In the genomic region with DNA sequence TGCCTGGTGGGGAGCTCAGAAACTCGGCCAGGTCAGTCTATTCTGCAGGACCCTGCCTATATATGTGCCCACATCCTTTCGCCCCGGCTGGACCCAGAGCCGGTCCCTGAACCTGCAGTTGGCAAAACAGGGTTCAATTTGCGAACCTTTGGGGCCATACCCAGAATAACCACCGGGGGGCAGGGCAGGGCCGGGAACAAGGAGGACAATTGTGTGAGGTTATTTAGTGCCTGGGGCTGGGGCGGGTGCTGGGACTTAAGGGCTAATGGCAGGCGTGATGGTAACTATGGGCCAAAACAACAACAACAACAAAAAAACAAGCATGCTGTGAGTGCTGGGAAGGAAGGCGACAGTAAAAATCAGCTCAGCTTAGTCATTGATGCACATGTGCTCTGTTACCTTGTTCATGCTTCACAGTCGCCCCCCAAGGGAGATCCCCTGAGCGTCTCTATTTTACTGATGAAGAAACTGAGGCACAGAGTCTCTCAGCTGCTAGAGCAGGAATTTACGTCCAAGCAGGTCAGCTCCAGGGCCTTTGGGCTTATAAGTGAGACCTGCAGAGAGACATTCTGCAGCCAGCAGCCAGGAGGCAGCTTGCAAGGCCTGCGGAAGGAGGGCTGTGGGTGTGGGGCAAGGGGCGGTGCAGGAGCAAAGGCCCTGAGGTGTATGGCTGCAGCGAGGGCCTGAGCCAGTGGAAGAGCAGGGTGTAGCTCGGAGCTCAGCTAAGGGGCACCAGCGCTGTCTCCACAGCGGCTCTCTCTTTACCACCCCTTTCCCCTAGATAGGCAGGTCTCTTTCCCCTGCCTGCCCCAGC, we compare ENCODE assay signal across 8 cellular contexts.
DNase-seq lines count a peak whose midpoint lies in the region; ATAC-seq and TF ChIP-seq lines count a peak whose summit lies in the region.

No MANE protein-coding gene starts in this region.

- no peak overlapping the region for H2AK9ac ChIP-seq in IMR-90 (replicated peaks; ENCODE audit: low read depth, low read length, poor library complexity)

- dilution Hi-C loops in IMR-90 (cut with HindIII; ENCODE audit: low sequenced_read_pairs, unreplicated experiment): no loop called here

- H3K9ac ChIP-seq in IMR-90 (ENCODE audit: low read depth, low read length): no peak overlapping the region

- H3K4ac ChIP-seq in IMR-90 (ENCODE audit: low read depth, low read length): no peak overlapping the region

- H3K9me3 Mint-ChIP-seq in activated naive CD8-positive, alpha-beta T cell treated with anti-CD3 and anti-CD28 coated beads, Interleukin-2, amount 10 ng/mL, durations not matched to agents 7 days and 5 days: peaks cover 3% of the 10 kb centered on the region

- H2BK120ac ChIP-seq in IMR-90 (ENCODE audit: low read depth, low read length): no peak overlapping the region

- ATAC-seq in IMR-90 (ENCODE audit: low read depth) (peak; percentile 88), left ventricle myocardium superior (peak; percentile 67)
- peak; percentile 60 for ATAC-seq in activated naive CD8-positive, alpha-beta T cell treated with anti-CD3 and anti-CD28 coated beads, Interleukin-2, amount 10 ng/mL, durations not matched to agents 7 days and 5 days (ENCODE audit: low read depth)

- POLR2A ChIA-PET in IMR-90 (lab: Charles Lee; ENCODE audit: unreplicated experiment): no interaction called here
- POLR2A ChIA-PET in activated naive CD8-positive, alpha-beta T cell treated with anti-CD3 and anti-CD28 coated beads, Interleukin-2, amount 10 ng/mL, durations not matched to agents 7 days and 5 days (lab: Charles Lee): interaction anchor here (1.0 kb wide), 1 partner anchor 280 kb away, joined by 3 read pairs; no protein-coding TSS in a partner anchor

- no peak overlapping the region for H3K4me2 ChIP-seq in IMR-90 (ENCODE audit: low read depth, low read length)

- H3K9me1 ChIP-seq in IMR-90 (ENCODE audit: insufficient read depth, low read length): no peaks in the 10 kb centered on the region

- intact Hi-C loops in IMR-90 (cut with micrococcal nuclease) (loop anchor here (1.0 kb wide), 3 partner anchors 281 to 531 kb away; no protein-coding TSS in a partner anchor), left ventricle myocardium superior (cut with micrococcal nuclease) (loop anchor here (5.0 kb wide), 1 partner anchor 280 kb away; no protein-coding TSS in a partner anchor)

- no peak overlapping the region for H3K14ac ChIP-seq in IMR-90 (replicated peaks; ENCODE audit: low read depth, low read length)

- H4K20me1 ChIP-seq in IMR-90 (ENCODE audit: insufficient read depth, low read length): no peaks in the 10 kb centered on the region

- H3K79me1 ChIP-seq in IMR-90 (ENCODE audit: low read depth in 1 of 2, low read length in 2 of 2): no peaks in the 10 kb centered on the region

- in situ Hi-C loops in IMR-90 (cut with MboI; ENCODE audit: low sequenced_read_pairs): loop anchor here (25.0 kb wide), 1 partner anchor 505 kb away; no protein-coding TSS in a partner anchor

- H3K27ac ChIP-seq in IMR-90 (ENCODE audit: insufficient read depth, low read length): no peak overlapping the region
- H3K27ac ChIP-seq in SJCRH30: no peak overlapping the region

- H3K56ac ChIP-seq in IMR-90 (ENCODE audit: extremely low read depth, insufficient read depth, low read length): no peak overlapping the region

- no peaks in the 10 kb centered on the region; the same call in 1 of the 2 replicates for H3K27me3 ChIP-seq in IMR-90 (ENCODE audit: control insufficient read depth, insufficient read depth, low read length)
- H3K27me3 ChIP-seq in SJCRH30: no peaks in the 10 kb centered on the region

- H3K4me1 Mint-ChIP-seq in activated naive CD8-positive, alpha-beta T cell treated with anti-CD3 and anti-CD28 coated beads, Interleukin-2, amount 10 ng/mL, durations not matched to agents 7 days and 5 days: peaks cover 1% of the 10 kb centered on the region

- peak; percentile 78 for TF ChIP-seq RAD21 in IMR-90 (IDR thresholded peaks at IDR 0.05; ENCODE audit: low read length)

- H3K4me3 ChIP-seq in IMR-90 (ENCODE audit: insufficient read depth, low read depth, low read length): no peak overlapping the region
- no peak overlapping the region for H3K4me3 ChIP-seq in SJCRH30
- no peak overlapping the region for H3K4me3 ChIP-seq in retinal pigment epithelial cell (ENCODE audit: low read length)

- no peaks in the 10 kb centered on the region for H3K4me1 ChIP-seq in IMR-90 (ENCODE audit: control insufficient read depth, insufficient read depth, low read length)
- no peaks in the 10 kb centered on the region for H3K4me1 ChIP-seq in SJCRH30

- no peak overlapping the region for H2AK5ac ChIP-seq in IMR-90 (ENCODE audit: low read depth, low read length)

- H4K8ac ChIP-seq in IMR-90 (ENCODE audit: low read depth in 2 of 2, low read length in 2 of 2): no peak overlapping the region

- H3K36me3 Mint-ChIP-seq in activated naive CD8-positive, alpha-beta T cell treated with anti-CD3 and anti-CD28 coated beads, Interleukin-2, amount 10 ng/mL, durations not matched to agents 7 days and 5 days: peaks cover 1% of the 10 kb centered on the region

- no peak overlapping the region for H4K91ac ChIP-seq in IMR-90 (ENCODE audit: insufficient read depth, low read depth, low read length)

- no peak overlapping the region for H3K23ac ChIP-seq in IMR-90 (ENCODE audit: low read depth, low read length)

- no peak overlapping the region for H2BK20ac ChIP-seq in IMR-90 (ENCODE audit: low read depth, low read length)

- H3K18ac ChIP-seq in IMR-90 (ENCODE audit: low read depth, low read length): no peak overlapping the region

- H3K9me3 ChIP-seq in IMR-90 (ENCODE audit: control insufficient read depth, insufficient read depth, low read length) (no peaks in the 10 kb centered on the region), SJCRH30 (replicated peaks) (no peaks in the 10 kb centered on the region)

- DNase-seq in GM03348 (ENCODE audit: low spot score) (peak; percentile 88), IMR-90 (peak; percentile 23), SJCRH30 (peak; percentile 69 to 79), left ventricle myocardium superior (peak; percentile 76), retinal pigment epithelial cell (ENCODE audit: low read depth) (no peak), NCI-H226 (no peak), GDM1 (lab: John Stamatoyannopoulos, UW) (no peak)
- DNase-seq in activated naive CD8-positive, alpha-beta T cell treated with anti-CD3 and anti-CD28 coated beads, Interleukin-2, amount 10 ng/mL, durations not matched to agents 7 days and 5 days: peak; percentile 75

- CTCF ChIA-PET in IMR-90 (lab: Yijun Ruan, JAX): interaction anchor here (0.6 to 1.4 kb wide), 4 partner anchors 25 to 320 kb away, joined by 3 to 6 read pairs (median 4); no protein-coding TSS in a partner anchor

- no peak overlapping the region for H2AFZ ChIP-seq in IMR-90 (replicated peaks; ENCODE audit: low read length, poor library complexity)

- no peak overlapping the region for H4K5ac ChIP-seq in IMR-90 (ENCODE audit: low read depth, low read length)

- no peak overlapping the region for H3K27ac Mint-ChIP-seq in activated naive CD8-positive, alpha-beta T cell treated with anti-CD3 and anti-CD28 coated beads, Interleukin-2, amount 10 ng/mL, durations not matched to agents 7 days and 5 days

- BruUV-seq in IMR-90 (replicated peaks; lab: Mats Ljungman, UMichigan): no TSS peak

- no peak overlapping the region for H3K4me3 Mint-ChIP-seq in activated naive CD8-positive, alpha-beta T cell treated with anti-CD3 and anti-CD28 coated beads, Interleukin-2, amount 10 ng/mL, durations not matched to agents 7 days and 5 days

- H3K27me3 Mint-ChIP-seq in activated naive CD8-positive, alpha-beta T cell treated with anti-CD3 and anti-CD28 coated beads, Interleukin-2, amount 10 ng/mL, durations not matched to agents 7 days and 5 days: peaks cover 5% of the 10 kb centered on the region

- no peak for TF ChIP-seq POLR2A in IMR-90 (IDR thresholded peaks at IDR 0.05; ENCODE audit: low read depth, low read length)

- no peak overlapping the region for H2BK5ac ChIP-seq in IMR-90 (ENCODE audit: low read depth, low read length, poor library complexity, severe bottlenecking)

- 65% methylated on average over 3 of the region's 19 CpGs; no CpG with 5 or more reads in 1 of the 2 experiments for WGBS in IMR-90 (ENCODE audit: extremely low coverage in 2 of 2, insufficient read length in 1 of 2), 2 experiments

- TF ChIP-seq CTCF in IMR-90 (conservative IDR thresholded peaks at IDR 0.05; ENCODE audit: low read depth, low read length) (peak; percentile 77), retinal pigment epithelial cell (conservative IDR thresholded peaks at IDR 0.05; ENCODE audit: low read depth, low read length) (peak; percentile 86)

- H3K36me3 ChIP-seq in IMR-90 (ENCODE audit: control insufficient read depth, insufficient read depth, low read length) (peaks cover 13% of the 10 kb centered on the region; the same call in 1 of the 2 replicates), SJCRH30 (no peaks in the 10 kb centered on the region)

- H2BK15ac ChIP-seq in IMR-90 (ENCODE audit: low read depth, low read length): no peak overlapping the region

TF ChIP-seq in IMR-90, 13 proteins besides CTCF, POLR2A, EP300 and RAD21:
- TF ChIP-seq SMC3 (IDR thresholded peaks at IDR 0.05; ENCODE audit: low read depth, low read length) (peak; percentile 68), CEBPB (IDR thresholded peaks at IDR 0.05; ENCODE audit: low read depth, low read length) (no peak)

Comparison
In these comparisons a context has a peak if more than half of its experiments do, and no peak if none do; other contexts are left out.
1. DNase-seq: peak in GM03348 (single experiment), IMR-90 (single experiment), SJCRH30 (2 of 2), activated naive CD8-positive, alpha-beta T cell treated with anti-CD3 and anti-CD28 coated beads, Interleukin-2, amount 10 ng/mL, durations not matched to agents 7 days and 5 days (single experiment) and left ventricle myocardium superior (single experiment); none in retinal pigment epithelial cell (single experiment), NCI-H226 (single experiment) and GDM1 (single experiment).
2. Peak in every context shown above with its lines, with median percentiles within 50 percentile points of each other: ATAC-seq.